In the genomic region with DNA sequence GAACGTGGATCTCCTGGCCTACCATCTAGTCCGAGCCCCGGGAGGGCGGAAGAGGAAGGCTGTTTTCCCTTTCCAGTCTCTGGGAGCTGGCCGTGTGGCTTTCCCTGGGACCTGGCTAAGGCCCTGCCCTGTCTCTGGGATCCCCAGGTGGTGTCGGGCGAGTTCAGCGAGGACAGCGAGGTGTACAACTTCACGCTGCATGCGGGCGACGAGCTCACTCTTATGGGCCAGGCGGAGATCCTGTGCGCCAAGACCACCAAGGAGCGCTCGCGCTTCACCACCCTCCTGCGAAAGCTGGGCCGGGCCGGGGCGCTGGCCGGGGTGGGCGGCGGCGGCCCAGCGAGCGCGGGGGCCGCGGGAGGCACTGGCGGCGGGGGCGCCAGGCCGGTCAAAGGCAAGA, we compare ENCODE assay signal across 8 cellular contexts. TPM values are rescaled to one million over a fixed set of nuclear protein-coding genes. Genes with fewer than 3 reads are reported as not detected.
DNase-seq lines count a peak whose midpoint lies in the region; ATAC-seq lines count a peak whose summit lies in the region.

No MANE protein-coding gene starts in this region.

- no peak for ATAC-seq in activated T-helper 17 cell treated with anti-CD3 and anti-CD28 coated beads, Interleukin-2, amount 50 U/mL, for 72 hours (replicated peaks)
- no peak for ATAC-seq in GM18868 (IDR thresholded peaks at IDR 0.05; ENCODE audit: unreplicated experiment)

- DNase-seq in NCI-H748 treated with DMSO at 0.1 percent for 48 hours (lab: John Stamatoyannopoulos, UW) (no peak), ecto neural progenitor cell (ENCODE audit: low spot score) (no peak), kidney tubule cell (ENCODE audit: low spot score) (no peak)

- peaks cover 10% of the 10 kb centered on the region for H3K27me3 Mint-ChIP-seq in activated T-helper 17 cell treated with anti-CD3 and anti-CD28 coated beads, Interleukin-2, amount 50 U/mL, for 72 hours

- peaks cover 9% of the 10 kb centered on the region for H3K4me1 Mint-ChIP-seq in activated T-helper 17 cell treated with anti-CD3 and anti-CD28 coated beads, Interleukin-2, amount 50 U/mL, for 72 hours

- H3K36me3 ChIP-seq in ES-I3 (ENCODE audit: insufficient read depth, low read length) (no peaks in the 10 kb centered on the region), skeletal muscle satellite cell (ENCODE audit: insufficient read depth, low read length) (peaks cover 5% of the 10 kb centered on the region)

- H3K9me3 ChIP-seq in ES-I3 (ENCODE audit: control insufficient read depth, insufficient read depth, low read length): no peaks in the 10 kb centered on the region
- no peaks in the 10 kb centered on the region for H3K9me3 ChIP-seq in skeletal muscle satellite cell (replicated peaks; ENCODE audit: low read length)

- H3K4me3 Mint-ChIP-seq in activated T-helper 17 cell treated with anti-CD3 and anti-CD28 coated beads, Interleukin-2, amount 50 U/mL, for 72 hours: peak overlapping the region; percentile 69

- H3K4me3 ChIP-seq in iPS-11a (ENCODE audit: low read depth, low read length): peak overlapping the region; percentile 47
- peak overlapping the region; percentile 76 for H3K4me3 ChIP-seq in skeletal muscle satellite cell (ENCODE audit: low read length)

- H3K4me1 ChIP-seq in ES-I3 (ENCODE audit: insufficient read depth, low read length) (peaks cover 4% of the 10 kb centered on the region; the same call in 1 of the 2 replicates), skeletal muscle satellite cell (ENCODE audit: control insufficient read depth, insufficient read depth, low read length) (peaks cover 12% of the 10 kb centered on the region)

- H3K27ac Mint-ChIP-seq in activated T-helper 17 cell treated with anti-CD3 and anti-CD28 coated beads, Interleukin-2, amount 50 U/mL, for 72 hours: no peak overlapping the region

- peak overlapping the region; percentile 96 for H3K4me2 ChIP-seq in skeletal muscle satellite cell (ENCODE audit: low read length)

- H3K9me3 Mint-ChIP-seq in activated T-helper 17 cell treated with anti-CD3 and anti-CD28 coated beads, Interleukin-2, amount 50 U/mL, for 72 hours: no peaks in the 10 kb centered on the region

- H3K9ac ChIP-seq in ES-I3 (ENCODE audit: low read depth, low read length): peak overlapping the region; percentile 57; the same call in 1 of the 2 replicates
- peak overlapping the region; percentile 73 for H3K9ac ChIP-seq in skeletal muscle satellite cell (ENCODE audit: low read depth, low read length)

- no peaks in the 10 kb centered on the region for H3K36me3 Mint-ChIP-seq in activated T-helper 17 cell treated with anti-CD3 and anti-CD28 coated beads, Interleukin-2, amount 50 U/mL, for 72 hours (ENCODE audit: low read depth)

- H3K27me3 ChIP-seq in skeletal muscle satellite cell (ENCODE audit: control insufficient read depth, insufficient read depth, low read length): no peaks in the 10 kb centered on the region

RNA-seq across cellular contexts. Expression of a gene that starts 11.2 kb away (rescaled TPM):
- total RNA-seq in activated T-helper 17 cell treated with anti-CD3 and anti-CD28 coated beads, Interleukin-2, amount 50 U/mL, for 72 hours: 1 to 10 TPM; 2.1 TPM
- total RNA-seq in skeletal muscle satellite cell (2012; rRNA removed): 0.51 and 1.3 TPM in 2 replicates
